In the genomic region with DNA sequence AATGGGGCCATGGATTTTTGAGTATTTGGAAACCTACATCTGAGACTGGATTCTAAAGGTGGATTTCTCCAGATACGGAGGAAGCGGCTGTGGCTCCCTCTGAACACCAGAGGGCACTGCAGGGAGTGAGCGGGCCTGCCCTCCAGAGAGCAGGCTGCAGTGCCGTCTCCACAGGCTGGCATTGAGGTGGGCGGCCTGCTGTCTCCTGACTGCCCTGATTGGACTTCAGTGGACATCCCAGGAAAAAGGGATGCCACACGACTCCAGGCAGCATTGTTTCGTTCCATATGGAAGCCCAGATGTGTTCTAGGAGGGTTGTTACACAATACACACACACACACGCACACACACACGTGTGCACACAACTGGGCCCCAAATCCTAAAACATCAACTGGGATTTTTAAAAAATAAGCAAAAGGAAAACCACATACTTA, we compare ENCODE assay signal across 8 cellular contexts. TPM values are rescaled to one million over a fixed set of nuclear protein-coding genes. Genes with fewer than 3 reads are reported as not detected.
A peak's percentile ranks its signal among the peaks of the same experiment; 100 is the strongest.
DNase-seq lines count a peak whose midpoint lies in the region; ATAC-seq and TF ChIP-seq lines count a peak whose summit lies in the region.

No MANE protein-coding gene starts in this region.

- no peak overlapping the region for H3K4me3 ChIP-seq in lower lobe of right lung

- no peaks in the 10 kb centered on the region for H3K9me3 ChIP-seq in lower lobe of right lung

- TF ChIP-seq CTCF in lower lobe of right lung (IDR thresholded peaks at IDR 0.05), result peak; percentile 76

- peaks cover 3% of the 10 kb centered on the region for H3K27me3 ChIP-seq in lower lobe of right lung (ENCODE audit: low read depth)

- no peaks in the 10 kb centered on the region for H3K4me1 ChIP-seq in lower lobe of right lung

- ATAC-seq in lower lobe of right lung (peak; percentile 79 to 83), HG02885 (IDR thresholded peaks at IDR 0.05; ENCODE audit: poor library complexity, unreplicated experiment) (no peak)

- DNase-seq in NCI-H446 (lab: John Stamatoyannopoulos, UW), result peak; percentile 55 to 70
- no peak for DNase-seq in NCI-H446 treated with DMSO at 0.1 percent for 48 hours (lab: John Stamatoyannopoulos, UW)
- peak; percentile 12 for DNase-seq in NCI-H1092 treated with DMSO at 0.1 percent for 48 hours (lab: John Stamatoyannopoulos, UW)
- DNase-seq in activated CD4-positive, CD25-positive, alpha-beta regulatory T cell treated with anti-CD3 and anti-CD28 coated beads, Interleukin-2, amount 50 U/mL, for 72 hours, result peak; percentile 52
- peak; percentile 35 for DNase-seq in dedifferentiated amniotic fluid mesenchymal stem cell (ENCODE audit: extremely low spot score)
- DNase-seq in lower lobe of right lung, result peak; percentile 70
- peak; percentile 6 to 8 for DNase-seq in stimulated activated CD8-positive, alpha-beta memory T cell treated with anti-CD3 and anti-CD28 coated beads, Interleukin-4, amount 100 ng/mL, for 1 hour (ENCODE audit: low read depth in 2 of 2, low spot score in 1 of 2)

- intact Hi-C loops in lower lobe of right lung (cut with DNase I), result no loop called here

- no peak overlapping the region for H3K27ac ChIP-seq in lower lobe of right lung

- H3K36me3 ChIP-seq in lower lobe of right lung, result peaks cover 21% of the 10 kb centered on the region

RNA-seq across cellular contexts. Expression of a gene that starts 20.9 kb away (rescaled TPM):
- total RNA-seq in lower lobe of right lung, result 22.2 TPM
